27 cellular contexts compared by ENCODE assay signal in the genomic region with DNA sequence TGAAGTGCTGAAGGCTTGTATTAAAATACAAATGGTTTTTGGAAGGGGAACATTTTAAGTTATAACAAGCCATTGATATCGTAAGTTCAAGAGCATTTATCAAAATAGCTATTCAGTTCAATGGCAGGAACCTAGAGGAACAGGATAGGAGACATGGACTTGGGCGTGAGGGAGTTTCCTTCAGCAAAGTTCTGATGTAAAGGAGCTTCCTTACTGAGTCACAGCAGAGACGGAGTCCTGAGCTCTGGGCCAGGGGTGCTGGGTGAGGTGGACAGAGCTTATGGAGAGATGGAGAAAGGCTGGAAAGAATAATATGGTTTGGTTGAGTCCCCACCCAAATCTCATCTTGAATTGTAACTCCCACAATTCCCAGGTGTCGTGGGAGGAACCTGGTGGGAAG.
"Had no signal": no experiment of that assay in that cellular context is flagged by ENCODE, and none has a peak within 500 bp of the region (broad histone marks: within the 10 kb centered on the region; RNA-seq: fewer than 3 reads in every experiment).

No MANE protein-coding gene starts in this region.

- H3K4me1 ChIP-seq: colonic mucosa, gastrocnemius medialis, left lung had no signal

- DNase-seq: colonic mucosa; cortex of kidney; effector CD8-positive, alpha-beta T cell; effector memory CD8-positive, alpha-beta T cell; endodermal cell; erythroblast; esophagus squamous epithelium; foreskin fibroblast; foreskin melanocyte; gastrocnemius medialis; glutamatergic neuron; head of caudate nucleus; heart right ventricle; hippocampal formation; islet precursor cell; kidney; kidney glomerular epithelial cell; left colon; left lung; left ventricle myocardium superior; lower lobe of right lung; mesenchymal stem cell; mucosa of descending colon; naive B cell; naive thymus-derived CD8-positive, alpha-beta T cell had no signal

- H3K27me3 ChIP-seq: colonic mucosa, esophagus squamous epithelium, gastrocnemius medialis, heart right ventricle, left lung had no signal

- H3K9me3 ChIP-seq: colonic mucosa, gastrocnemius medialis, lower lobe of right lung had no signal

- H3K36me3 ChIP-seq: colonic mucosa, esophagus squamous epithelium, gastrocnemius medialis, heart right ventricle, left lung, lower lobe of right lung had no signal

- H3K4me3 ChIP-seq: colonic mucosa, esophagus squamous epithelium, gastrocnemius medialis, heart right ventricle, left lung, lower lobe of right lung, mucosa of descending colon had no signal

- ATAC-seq: effector memory CD8-positive, alpha-beta T cell; esophagus mucosa; gastrocnemius medialis; heart right ventricle; left colon; left lung; left ventricle myocardium superior; lower lobe of right lung; mucosa of descending colon; naive thymus-derived CD8-positive, alpha-beta T cell had no signal

- H3K27ac ChIP-seq: colonic mucosa, epithelial cell of prostate, esophagus squamous epithelium, gastrocnemius medialis, left lung, lower lobe of right lung had no signal
